In genomic region chr15:67178569-67179210, GRCh38 we compare ENCODE assay signal across 10 cellular contexts.
DNase-seq lines count a peak whose midpoint lies in the region; ATAC-seq, FAIRE-seq and TF ChIP-seq lines count a peak whose summit lies in the region.
"Had no signal": no experiment of that assay in that cellular context is flagged by ENCODE, and none has a peak within 500 bp of the region (broad histone marks: within the 10 kb centered on the region; RNA-seq: fewer than 3 reads in every experiment).

No MANE protein-coding gene starts in this region.

- no peak overlapping the region; the same call in 2 of the 3 replicates for H3K27ac ChIP-seq in K562 (ENCODE audit: extremely low read depth, low read depth, low read length)
- peak overlapping the region; percentile 36 to 66 (median 54) for H3K27ac ChIP-seq in transverse colon

- TF ChIP-seq EP300 in K562 (IDR thresholded peaks at IDR 0.05; ENCODE audit: low read length) (peak; percentile 74), transverse colon (IDR thresholded peaks at IDR 0.05; ENCODE audit: low read depth) (no peak)

- H4K20me1 ChIP-seq in K562 (replicated peaks; ENCODE audit: control insufficient read depth, insufficient read depth, low read length), result peaks cover 20% of the 10 kb centered on the region; the same call in 1 of the 2 replicates

- H3K9me3 ChIP-seq in K562 (replicated peaks; ENCODE audit: control insufficient read depth, insufficient read depth, low read depth, low read length) (no peaks in the 10 kb centered on the region), transverse colon (no peaks in the 10 kb centered on the region)

- DNase-seq in HT1080 (ENCODE audit: low read depth) (peak; percentile 98), K562 (ENCODE audit: extremely low read depth in 1 of 4, low spot score in 3 of 4) (peak; percentile 44 to 79 (median 54)), islet precursor cell (peak; percentile 97), transverse colon (no peak), frontal cortex (ENCODE audit: low spot score in 2 of 2) (no peak), NCI-H2107 (lab: John Stamatoyannopoulos, UW) (no peak), occipital lobe (lab: John Stamatoyannopoulos, UW) (no peak), DMS79 treated with DMSO at 0.1 percent for 48 hours (lab: John Stamatoyannopoulos, UW) (no peak)
- DNase-seq: immature natural killer cell, RPMI8226 had no signal

- intact Hi-C loops in K562 (cut with micrococcal nuclease) (loop anchor here (10.0 kb wide), 1 partner anchor 114 kb away; the partner anchor contains the start of gene SMAD3), transverse colon (cut with DNase I; ENCODE audit: low total_unique reads) (no loop called here)

- TF ChIP-seq RAD21 in K562 (CRISPR knock-in tag; conservative IDR thresholded peaks at IDR 0.05 in 1 of 2, IDR thresholded peaks at IDR 0.05 in 1 of 2), result peak in 1 of 2 experiments; percentile 17; a peak in 2 of 4 replicates

- TF ChIP-seq CTCF in K562 (IDR thresholded peaks at IDR 0.05 in 2 of 3, conservative IDR thresholded peaks at IDR 0.05 in 1 of 3; ENCODE audit: insufficient read depth in 2 of 3, low read depth in 1 of 3, low read length in 3 of 3) (no peak), transverse colon (IDR thresholded peaks at IDR 0.05) (no peak)

- H3K9me1 ChIP-seq in K562 (ENCODE audit: control insufficient read depth, insufficient read depth, low read length), result peaks cover 5% of the 10 kb centered on the region

- FAIRE-seq in K562 (lab: Jason Lieb, UNC), result peak; percentile 94
- no peak for FAIRE-seq in frontal cortex (lab: Jason Lieb, UNC)

- peak overlapping the region in 1 of 2 experiments; percentile 59; a peak in 1 of 4 replicates for H3K9ac ChIP-seq in K562 (ENCODE audit: insufficient read depth in 1 of 2, low read depth in 2 of 2, low read length in 2 of 2)

- CTCF ChIA-PET in K562 (lab: Yijun Ruan, JAX; ENCODE audit: low intra/inter-chr PET ratio), result no interaction called here

- WGBS in K562 (ENCODE audit: insufficient coverage, low coverage, missing lambda C conversion rate), result 6% methylated on average over 11 of the region's 11 CpGs
- 76 to 85% methylated on average over 4 to 11 of the region's 11 CpGs for WGBS in transverse colon (ENCODE audit: low coverage in 1 of 2), 2 donors

- no peaks in the 10 kb centered on the region for H3K79me2 ChIP-seq in K562 (ENCODE audit: control insufficient read depth, insufficient read depth, low read length)

- H3K27me3 ChIP-seq in K562 (ENCODE audit: control insufficient read depth in 2 of 2, insufficient read depth in 2 of 2, low read length in 2 of 2) (no peaks in the 10 kb centered on the region), transverse colon (no peaks in the 10 kb centered on the region)

- peaks cover 17 to 20% of the 10 kb centered on the region in 2 experiments for H3K4me1 ChIP-seq in K562 (replicated peaks in 1 of 2; ENCODE audit: control insufficient read depth in 2 of 2, insufficient read depth in 2 of 2, low read length in 2 of 2)
- peaks cover 0 to 36% (median 21%) of the 10 kb centered on the region in 4 donors for H3K4me1 ChIP-seq in transverse colon

- peak; percentile 89 for ATAC-seq in K562

- H3K4me3 ChIP-seq in K562 (no peak overlapping the region), transverse colon (no peak overlapping the region)

- in situ Hi-C loops in K562 (cut with MboI), result no loop called here
- in situ Hi-C loops in transverse colon (cut with MboI; ENCODE audit: low pct_ligation_motif_present in 1 of 4, low pct_unique_long_range_greater_than_20kb in 1 of 4, low sequenced_read_pairs in 3 of 4), result no loop called here

- H2AFZ ChIP-seq in K562 (ENCODE audit: low read depth, low read length), result no peak overlapping the region

- peak overlapping the region; percentile 18; the same call in 1 of the 2 replicates for H3K4me2 ChIP-seq in K562 (ENCODE audit: insufficient read depth, low read length)

- TF ChIP-seq POLR2A in K562 (conservative IDR thresholded peaks at IDR 0.05) (no peak), transverse colon (IDR thresholded peaks at IDR 0.05) (no peak)

- POLR2A ChIA-PET in K562 (lab: Yijun Ruan, JAX), result interaction anchor here (0.6 kb wide), 1 partner anchor 16 kb away, joined by 4 read pairs; no protein-coding TSS in a partner anchor

- H3K36me3 ChIP-seq in K562 (ENCODE audit: control insufficient read depth, insufficient read depth, low read length) (peaks cover 42% of the 10 kb centered on the region; the same call in 2 of the 3 replicates), transverse colon (no peaks in the 10 kb centered on the region)

- no TSS peak for BruUV-seq in K562 (replicated peaks; lab: Mats Ljungman, UMichigan)

TF ChIP-seq in K562, 482 proteins besides CTCF, POLR2A, EP300 and RAD21 (continues in another document):
- TF ChIP-seq SAFB2 (IDR thresholded peaks at IDR 0.05; ENCODE audit: borderline replicate concordance, low read depth, low read length, severe bottlenecking) (no peak), IRF2 (CRISPR knock-in tag; IDR thresholded peaks at IDR 0.05) (no peak), SOX6 (IDR thresholded peaks at IDR 0.05) (peak; percentile 97), HSF4 (CRISPR knock-in tag; IDR thresholded peaks at IDR 0.05; ENCODE audit: borderline replicate concordance) (no peak), UBTF (IDR thresholded peaks at IDR 0.05; ENCODE audit: borderline replicate concordance in 1 of 2, low read depth in 2 of 2, low read length in 2 of 2) (0 out of 4 replicates have a peak, but pooled peaks of 1 of the 2 experiments have one; percentile 21), ZFP30 (CRISPR knock-in tag; IDR thresholded peaks at IDR 0.05; ENCODE audit: borderline replicate concordance) (no peak), HDAC2 (IDR thresholded peaks at IDR 0.05) (peak; percentile 70; the same call in 1 of the 2 replicates), SMARCB1 (IDR thresholded peaks at IDR 0.05; ENCODE audit: insufficient read length, low read depth) (no peak), POU5F1 (IDR thresholded peaks at IDR 0.05; ENCODE audit: borderline replicate concordance, low read depth, low read length, partially characterized antibody) (no peak), STAT5A (IDR thresholded peaks at IDR 0.05; ENCODE audit: borderline replicate concordance, low read length) (peak; percentile 71; the same call in 1 of the 2 replicates), ZC3H11A (IDR thresholded peaks at IDR 0.05; ENCODE audit: low read depth, low read length) (no peak), ZNF3 (CRISPR knock-in tag; IDR thresholded peaks at IDR 0.05) (no peak), ARID3A (IDR thresholded peaks at IDR 0.05; ENCODE audit: borderline replicate concordance, low read depth, low read length) (no peak), POLR3G (IDR thresholded peaks at IDR 0.05; ENCODE audit: extremely low read depth, insufficient read length, insufficient replicate concordance) (no peak), CBX3 (IDR thresholded peaks at IDR 0.05; ENCODE audit: borderline replicate concordance in 1 of 2, low read length in 2 of 2) (no peak), GATAD2A (IDR thresholded peaks at IDR 0.05) (no peak), RBFOX2 (IDR thresholded peaks at IDR 0.05; ENCODE audit: low read depth, low read length) (no peak), ZNF143 (CRISPR knock-in tag; IDR thresholded peaks at IDR 0.05) (no peak), PRMT5 (CRISPR knock-in tag; IDR thresholded peaks at IDR 0.05) (no peak)
- TF ChIP-seq, protein P1, sequence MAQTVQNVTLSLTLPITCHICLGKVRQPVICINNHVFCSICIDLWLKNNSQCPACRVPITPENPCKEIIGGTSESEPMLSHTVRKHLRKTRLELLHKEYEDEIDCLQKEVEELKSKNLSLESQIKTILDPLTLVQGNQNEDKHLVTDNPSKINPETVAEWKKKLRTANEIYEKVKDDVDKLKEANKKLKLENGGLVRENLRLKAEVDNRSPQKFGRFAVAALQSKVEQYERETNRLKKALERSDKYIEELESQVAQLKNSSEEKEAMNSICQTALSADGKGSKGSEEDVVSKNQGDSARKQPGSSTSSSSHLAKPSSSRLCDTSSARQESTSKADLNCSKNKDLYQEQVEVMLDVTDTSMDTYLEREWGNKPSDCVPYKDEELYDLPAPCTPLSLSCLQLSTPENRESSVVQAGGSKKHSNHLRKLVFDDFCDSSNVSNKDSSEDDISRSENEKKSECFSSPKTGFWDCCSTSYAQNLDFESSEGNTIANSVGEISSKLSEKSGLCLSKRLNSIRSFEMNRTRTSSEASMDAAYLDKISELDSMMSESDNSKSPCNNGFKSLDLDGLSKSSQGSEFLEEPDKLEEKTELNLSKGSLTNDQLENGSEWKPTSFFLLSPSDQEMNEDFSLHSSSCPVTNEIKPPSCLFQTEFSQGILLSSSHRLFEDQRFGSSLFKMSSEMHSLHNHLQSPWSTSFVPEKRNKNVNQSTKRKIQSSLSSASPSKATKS (CRISPR knock-in tag; IDR thresholded peaks at IDR 0.05), result no peak

Comparison
In these comparisons a context has a peak if more than half of its experiments do, and no peak if none do; other contexts are left out.
1. DNase-seq: peak in HT1080 (single experiment), K562 (4 of 4) and islet precursor cell (single experiment); none in transverse colon (single experiment), frontal cortex (0 of 2), NCI-H2107 (single experiment), occipital lobe (single experiment) and DMS79 treated with DMSO at 0.1 percent for 48 hours (single experiment).